In the genomic region with DNA sequence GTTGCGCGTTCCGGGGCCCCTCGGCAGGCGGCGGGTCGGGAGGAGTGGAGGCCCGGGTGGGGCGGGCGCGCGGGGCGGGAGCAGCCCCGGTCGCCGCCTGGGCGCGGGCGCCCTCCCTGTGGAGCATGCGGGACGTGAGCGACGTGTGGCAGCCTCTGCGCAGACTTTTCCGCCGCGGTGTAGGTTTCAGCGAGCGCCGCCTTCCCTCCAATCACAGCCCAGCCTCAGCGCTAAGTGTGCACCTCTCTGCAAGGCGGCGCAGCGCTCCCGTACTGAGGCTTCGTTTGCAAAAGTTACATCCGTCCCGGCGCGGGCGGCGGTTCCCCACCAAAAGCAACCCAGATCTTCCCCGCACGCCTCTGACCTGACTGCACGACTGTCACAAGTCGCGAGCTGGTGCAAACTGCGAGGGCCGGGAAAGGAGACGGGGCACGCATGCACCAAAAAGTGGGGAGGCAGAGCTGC, we compare ENCODE assay signal across 8 cellular contexts.
DNase-seq lines count a peak whose midpoint lies in the region; ATAC-seq lines count a peak whose summit lies in the region.

No MANE protein-coding gene starts in this region.

- DNase-seq in NCI-H2171 (lab: John Stamatoyannopoulos, UW) = peak; percentile 56
- DNase-seq in activated CD8-positive, alpha-beta memory T cell treated with anti-CD3 and anti-CD28 coated beads, Interleukin-2, amount 50 U/mL, for 4 hours = peak; percentile 80
- DNase-seq in epithelial cell of prostate (ENCODE audit: low read depth, low spot score) = peak; percentile 41
- DNase-seq in stimulated activated CD8-positive, alpha-beta memory T cell treated with anti-CD3 and anti-CD28 coated beads, Interleukin-7, amount 100 ng/mL, for 24 hours (ENCODE audit: low read depth) = peak; percentile 54
- DNase-seq in NCI-H2029 (lab: John Stamatoyannopoulos, UW) = no peak

- H3K4me1 ChIP-seq in muscle layer of duodenum (ENCODE audit: control insufficient read depth in 1 of 2, insufficient read depth in 2 of 2, low read length in 2 of 2) = peaks cover 3 to 21% of the 10 kb centered on the region in 2 donors

- H3K27ac ChIP-seq in epithelial cell of prostate (no peak overlapping the region), muscle layer of duodenum (ENCODE audit: low read length) (no peak overlapping the region)

- peak overlapping the region; percentile 64 to 92 for H3K4me3 ChIP-seq in muscle layer of duodenum (ENCODE audit: low read depth in 1 of 2, low read length in 2 of 2)

- no peaks in the 10 kb centered on the region for H3K9me3 ChIP-seq in muscle layer of duodenum (ENCODE audit: control insufficient read depth in 1 of 2, low read length in 2 of 2)

- H3K36me3 ChIP-seq in muscle layer of duodenum (ENCODE audit: control insufficient read depth in 1 of 2, insufficient read depth in 2 of 2, low read length in 2 of 2) = peaks cover 0 to 4% of the 10 kb centered on the region in 2 donors

- no peaks in the 10 kb centered on the region for H3K27me3 ChIP-seq in muscle layer of duodenum (ENCODE audit: low read depth, low read length)

- ATAC-seq in GM18498 (IDR thresholded peaks at IDR 0.05; ENCODE audit: unreplicated experiment) (peak; percentile 43), HG02642 (IDR thresholded peaks at IDR 0.05; ENCODE audit: poor library complexity, unreplicated experiment) (peak; percentile 45)
